Comparison of ENCODE assay signal across 8 cellular contexts in the genomic region with DNA sequence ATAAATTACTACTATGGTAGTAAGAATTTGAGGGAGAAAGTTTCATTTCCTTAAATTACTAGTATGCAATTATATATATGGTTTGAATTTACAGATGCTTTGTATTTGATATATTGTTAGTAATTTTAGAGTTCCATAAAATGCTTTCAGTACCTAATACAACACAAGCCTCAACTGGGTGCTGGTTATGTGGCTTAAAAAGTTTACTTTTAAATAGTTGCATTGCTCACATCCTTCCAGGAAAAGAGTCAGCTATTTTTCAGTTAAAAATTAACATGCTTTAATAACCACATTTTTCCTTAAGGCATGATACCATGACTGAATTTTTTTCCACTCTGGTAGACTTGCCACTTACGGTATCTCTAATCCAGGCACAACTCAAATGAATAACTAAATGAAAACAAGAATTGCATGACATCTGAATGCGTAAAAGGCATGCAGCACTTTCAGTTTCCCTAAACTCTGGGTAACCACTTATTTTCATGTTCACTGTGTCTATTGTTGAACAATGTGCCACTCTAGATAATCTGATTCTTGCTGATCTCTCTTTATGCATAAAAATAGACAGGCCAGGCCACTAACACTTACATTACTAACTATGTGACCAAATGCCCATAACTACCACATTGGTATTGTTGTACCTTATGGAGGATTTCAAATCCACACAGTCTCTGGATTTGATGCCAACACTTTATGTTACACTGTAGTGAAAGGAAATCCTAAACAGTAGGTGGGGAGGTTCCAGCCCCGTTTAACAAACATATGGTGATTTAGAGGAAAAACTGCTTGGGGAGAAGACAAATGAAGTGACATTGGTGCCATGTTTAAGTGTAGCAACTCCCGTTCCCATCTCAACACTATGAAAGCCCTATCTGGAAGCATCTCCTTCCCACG. TPM values are rescaled to one million over a fixed set of nuclear protein-coding genes. Genes with fewer than 3 reads are reported as not detected.
DNase-seq lines count a peak whose midpoint lies in the region; ATAC-seq and TF ChIP-seq lines count a peak whose summit lies in the region.

No MANE protein-coding gene starts in this region.

- TF ChIP-seq CTCF in GM10266 (IDR thresholded peaks at IDR 0.05; ENCODE audit: control insufficient read depth, insufficient read depth, low read depth, missing control alignments): no peak

- DNase-seq in GM10266 (ENCODE audit: extremely low spot score) (peak; percentile 39), HK-2 (ENCODE audit: unreplicated experiment) (peak; percentile 5), fibroblast of gingiva (ENCODE audit: low read depth) (peak; percentile 60), NCI-H1105 (lab: John Stamatoyannopoulos, UW) (no peak), DMS53 treated with DMSO at 0.1 percent for 48 hours (lab: John Stamatoyannopoulos, UW; ENCODE audit: unreplicated experiment) (no peak), SK-N-DZ (ENCODE audit: low spot score) (no peak)
- no peak for DNase-seq in activated CD4-positive, CD25-positive, alpha-beta regulatory T cell (lab: John Stamatoyannopoulos, UW)

- peak; percentile 97 for ATAC-seq in GM21390 (IDR thresholded peaks at IDR 0.05; ENCODE audit: unreplicated experiment)

RNA-seq across cellular contexts. Expression of gene SLC35F5, which starts 35.5 kb away (rescaled TPM):
- polyA plus RNA-seq in SK-N-DZ (2014; cell fraction: cytosol; rRNA removed): 20.2 and 22.7 TPM in 2 replicates
- polyA plus RNA-seq in SK-N-DZ (2014; cell fraction: nucleus; rRNA removed): 15.0 and 22.4 TPM in 2 replicates

Comparison
In these comparisons a context has a peak if more than half of its experiments do, and no peak if none do; other contexts are left out.
1. DNase-seq: peak in GM10266 (single experiment), HK-2 (single experiment) and fibroblast of gingiva (single experiment); none in NCI-H1105 (single experiment), activated CD4-positive, CD25-positive, alpha-beta regulatory T cell (0 of 4), DMS53 treated with DMSO at 0.1 percent for 48 hours (single experiment) and SK-N-DZ (single experiment).